Comparison of ENCODE assay signal across 8 cellular contexts in the genomic region with DNA sequence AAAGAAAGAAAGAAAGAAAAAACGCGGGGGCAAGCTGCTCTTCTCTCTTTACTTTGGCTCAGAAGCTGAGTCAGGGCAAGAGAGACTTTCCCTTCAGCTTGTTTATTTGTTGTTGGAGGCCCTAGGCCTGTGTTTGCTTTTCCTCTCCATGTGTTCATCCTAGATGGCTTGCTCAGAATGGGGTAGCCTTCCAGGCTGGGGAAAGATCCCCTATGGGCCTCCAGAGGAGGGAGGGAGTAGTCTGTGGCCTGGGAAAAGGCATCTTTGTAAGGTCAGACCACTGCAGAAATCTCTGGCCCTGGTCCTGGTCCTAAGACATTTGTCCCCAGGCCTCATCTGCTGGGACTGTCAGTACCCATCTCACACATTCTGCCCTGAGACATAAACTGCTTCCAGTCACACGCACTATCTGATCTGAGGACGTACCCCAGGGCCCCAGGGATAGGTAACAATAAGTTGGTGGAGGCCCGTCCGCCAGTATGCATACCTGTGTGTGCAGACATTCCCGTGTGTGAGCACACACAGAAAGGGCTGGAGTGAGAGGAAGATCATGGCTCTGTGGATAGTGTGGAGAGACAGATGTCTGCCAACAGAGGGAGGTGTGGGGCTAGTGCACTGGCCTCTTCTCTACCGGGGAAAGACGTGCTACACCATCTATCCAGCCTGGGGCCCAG. TPM values are rescaled to one million over a fixed set of nuclear protein-coding genes. Genes with fewer than 3 reads are reported as not detected.
A peak's percentile ranks its signal among the peaks of the same experiment; 100 is the strongest.
DNase-seq lines count a peak whose midpoint lies in the region; ATAC-seq and TF ChIP-seq lines count a peak whose summit lies in the region.

No MANE protein-coding gene starts in this region.

- H3K4me3 ChIP-seq in NB4 (ENCODE audit: low read depth, low read length) = no peak overlapping the region
- H3K4me3 ChIP-seq in mesodermal cell (ENCODE audit: extremely low read depth, insufficient read depth, low read length, poor library complexity, severe bottlenecking) = no peak overlapping the region
- H3K4me3 ChIP-seq in tibial artery = no peak overlapping the region

- POLR2A ChIA-PET in activated CD4-positive, alpha-beta T cell treated with anti-CD3 and anti-CD28 coated beads for 36 hours (lab: Charles Lee) = no interaction called here

- H3K4me1 Mint-ChIP-seq in activated CD4-positive, alpha-beta T cell treated with anti-CD3 and anti-CD28 coated beads for 36 hours = peaks cover 16% of the 10 kb centered on the region

- no peaks in the 10 kb centered on the region for H3K27me3 Mint-ChIP-seq in activated CD4-positive, alpha-beta T cell treated with anti-CD3 and anti-CD28 coated beads for 36 hours

- CTCF ChIA-PET in activated CD4-positive, alpha-beta T cell treated with anti-CD3 and anti-CD28 coated beads for 36 hours (lab: Charles Lee) = interaction anchor here (0.7 to 21.1 kb wide), 7 partner anchors 23 to 399 kb away, joined by 3 to 236 read pairs (median 5); no protein-coding TSS in a partner anchor

- H3K27ac Mint-ChIP-seq in activated CD4-positive, alpha-beta T cell treated with anti-CD3 and anti-CD28 coated beads for 36 hours = no peak overlapping the region

- intact Hi-C loops in activated CD4-positive, alpha-beta T cell treated with anti-CD3 and anti-CD28 coated beads for 36 hours (cut with DNase I, micrococcal nuclease) = loop anchor here (1.0 kb wide), 2 partner anchors 91 to 166 kb away; no protein-coding TSS in a partner anchor
- intact Hi-C loops in tibial artery (cut with DNase I; ENCODE audit: low total_unique reads) = no loop called here

- H3K36me3 ChIP-seq in mesodermal cell (ENCODE audit: control insufficient read depth, insufficient read depth, low read length) = no peaks in the 10 kb centered on the region
- no peaks in the 10 kb centered on the region for H3K36me3 ChIP-seq in tibial artery

- H3K9me3 ChIP-seq in mesodermal cell (ENCODE audit: control insufficient read depth, low read length) = no peaks in the 10 kb centered on the region
- no peaks in the 10 kb centered on the region for H3K9me3 ChIP-seq in tibial artery

- peak; percentile 67 for TF ChIP-seq CTCF in NB4 (IDR thresholded peaks at IDR 0.05; ENCODE audit: low read depth, low read length)
- peak; percentile 54 to 67 for TF ChIP-seq CTCF in tibial artery (IDR thresholded peaks at IDR 0.05)

- H3K27me3 ChIP-seq in tibial artery = peaks cover 0 to 5% of the 10 kb centered on the region in 2 donors

- H3K4me1 ChIP-seq in mesodermal cell (ENCODE audit: control insufficient read depth, insufficient read depth, low read length, poor library complexity, severe bottlenecking) (peaks cover 20% of the 10 kb centered on the region), tibial artery (peaks cover 0 to 20% (median 6%) of the 10 kb centered on the region in 4 donors)

- WGBS in mesodermal cell (ENCODE audit: insufficient coverage in 2 of 2), 2 experiments = 40 to 47% methylated on average over 6 to 7 of the region's 9 CpGs

- peak in 5 of 6 experiments; percentile 18 to 28 (median 25) for DNase-seq in stimulated activated naive CD4-positive, alpha-beta T cell (lab: John Stamatoyannopoulos, UW)
- DNase-seq in stimulated activated naive CD4-positive, alpha-beta T cell treated with Interleukin-2 at 50 U/mL for 16 hours (lab: John Stamatoyannopoulos, UW) = no peak
- DNase-seq in NB4 (ENCODE audit: low read depth) (peak; percentile 73), ecto neural progenitor cell (ENCODE audit: low spot score) (peak; percentile 78), tibial artery (peak; percentile 45 to 73), putamen (ENCODE audit: low spot score) (no peak)
- DNase-seq in activated CD4-positive, alpha-beta T cell treated with anti-CD3 and anti-CD28 coated beads for 36 hours = peak; percentile 73

- H3K27ac ChIP-seq in mesodermal cell (ENCODE audit: low read depth, low read length, severe bottlenecking) = peak overlapping the region; percentile 6
- no peak overlapping the region for H3K27ac ChIP-seq in tibial artery

- peaks cover 3% of the 10 kb centered on the region for H3K36me3 Mint-ChIP-seq in activated CD4-positive, alpha-beta T cell treated with anti-CD3 and anti-CD28 coated beads for 36 hours (ENCODE audit: low read depth)

- peak; percentile 51 for ATAC-seq in activated CD4-positive, alpha-beta T cell treated with anti-CD3 and anti-CD28 coated beads for 36 hours

- no peak overlapping the region for H3K4me3 Mint-ChIP-seq in activated CD4-positive, alpha-beta T cell treated with anti-CD3 and anti-CD28 coated beads for 36 hours

- no peak for TF ChIP-seq POLR2A in NB4 (IDR thresholded peaks at IDR 0.05; ENCODE audit: extremely low read depth, insufficient read length)

- H3K9me3 Mint-ChIP-seq in activated CD4-positive, alpha-beta T cell treated with anti-CD3 and anti-CD28 coated beads for 36 hours (ENCODE audit: low read depth) = no peaks in the 10 kb centered on the region

RNA-seq across cellular contexts. Expression of a gene that starts 4.9 kb away (rescaled TPM):
- 100 to 1,000 TPM; 203 to 206 TPM for total RNA-seq in activated CD4-positive, alpha-beta T cell treated with anti-CD3 and anti-CD28 coated beads for 36 hours
- 627 TPM for polyA plus RNA-seq in mesodermal cell (2013, experiment 1 of 2)
- polyA plus RNA-seq in mesodermal cell (2013, experiment 2 of 2) = 566 TPM

RNA-seq across cellular contexts. Expression of a gene that starts 12.1 kb away (rescaled TPM):
- not detected for total RNA-seq in activated CD4-positive, alpha-beta T cell treated with anti-CD3 and anti-CD28 coated beads for 36 hours
- polyA plus RNA-seq in mesodermal cell (2013, experiment 1 of 2) = not detected
- not detected for polyA plus RNA-seq in mesodermal cell (2013, experiment 2 of 2)

RNA-seq across cellular contexts. Expression of a gene that starts 55.6 kb away (rescaled TPM):
- total RNA-seq in activated CD4-positive, alpha-beta T cell treated with anti-CD3 and anti-CD28 coated beads for 36 hours = 10 to 100 TPM; 45.0 to 45.7 TPM
- 63.1 TPM for polyA plus RNA-seq in mesodermal cell (2013, experiment 1 of 2)
- polyA plus RNA-seq in mesodermal cell (2013, experiment 2 of 2) = 64.3 TPM

Comparison
In these comparisons a context has a peak if more than half of its experiments do, and no peak if none do; other contexts are left out.
1. DNase-seq: peak in stimulated activated naive CD4-positive, alpha-beta T cell (5 of 6), NB4 (single experiment), activated CD4-positive, alpha-beta T cell treated with anti-CD3 and anti-CD28 coated beads for 36 hours (single experiment), ecto neural progenitor cell (single experiment) and tibial artery (2 of 2); none in stimulated activated naive CD4-positive, alpha-beta T cell treated with Interleukin-2 at 50 U/mL for 16 hours (single experiment) and putamen (single experiment).